ENCODE assay signal across 16 cellular contexts in genomic region chr4:95193391-95194224, GRCh38.
DNase-seq lines count a peak whose midpoint lies in the region; ATAC-seq and TF ChIP-seq lines count a peak whose summit lies in the region.
"Had no signal": no experiment of that assay in that cellular context is flagged by ENCODE, and none has a peak within 500 bp of the region (broad histone marks: within the 10 kb centered on the region; RNA-seq: fewer than 3 reads in every experiment).

No MANE protein-coding gene starts in this region.

- H2BK120ac ChIP-seq in IMR-90 (ENCODE audit: low read depth, low read length), result no peak overlapping the region

- H3K4me3 Mint-ChIP-seq in T-helper 17 cell, result no peak overlapping the region
- H3K4me3 Mint-ChIP-seq in progenitor cell of endocrine pancreas (ENCODE audit: low read depth), result no peak overlapping the region
- H3K4me3 Mint-ChIP-seq: dendritic cell treated with granulocyte-macrophage colony-stimulating factor and Interleukin-4, amounts not matched to agents 40 ng/mL and 50 ng/mL, for 4 days; HFFc6; immature natural killer cell had no signal

- no peak for DNase-seq in IMR-90
- DNase-seq in T-helper 17 cell, result no peak
- DNase-seq in left ventricle myocardium inferior, result no peak
- no peak for DNase-seq in progenitor cell of endocrine pancreas (ENCODE audit: low spot score, unreplicated experiment)
- no peak for DNase-seq in ureter (ENCODE audit: low spot score)
- DNase-seq in germinal center (ENCODE audit: low spot score), result no peak
- DNase-seq: HFFc6; immature natural killer cell; mesenchymal stem cell; NCI-H2029; NCI-H510A treated with DMSO at 0.1 percent for 48 hours; stimulated activated CD4-positive, alpha-beta T cell treated with anti-CD3 and anti-CD28 coated beads, Interleukin-4, amount 100 ng/mL, for 4 hours; WERI-Rb-1 had no signal

- TF ChIP-seq CTCF in IMR-90 (conservative IDR thresholded peaks at IDR 0.05; ENCODE audit: low read depth, low read length) (no peak), left ventricle myocardium inferior (IDR thresholded peaks at IDR 0.05; ENCODE audit: borderline replicate concordance) (no peak), progenitor cell of endocrine pancreas (IDR thresholded peaks at IDR 0.05; ENCODE audit: unreplicated experiment) (no peak)

- H3K27me3 Mint-ChIP-seq in T-helper 17 cell, result no peaks in the 10 kb centered on the region
- peaks cover 6% of the 10 kb centered on the region for H3K27me3 Mint-ChIP-seq in progenitor cell of endocrine pancreas
- H3K27me3 Mint-ChIP-seq: dendritic cell treated with granulocyte-macrophage colony-stimulating factor and Interleukin-4, amounts not matched to agents 40 ng/mL and 50 ng/mL, for 4 days had no signal

- no peak overlapping the region for H2BK20ac ChIP-seq in IMR-90 (ENCODE audit: low read depth, low read length)

- in situ Hi-C loops in IMR-90 (cut with MboI; ENCODE audit: low sequenced_read_pairs), result no loop called here

- no peaks in the 10 kb centered on the region for H4K20me1 ChIP-seq in IMR-90 (ENCODE audit: insufficient read depth, low read length)

- POLR2A ChIA-PET in IMR-90 (lab: Charles Lee; ENCODE audit: unreplicated experiment), result no interaction called here

- no peak overlapping the region for H3K14ac ChIP-seq in IMR-90 (replicated peaks; ENCODE audit: low read depth, low read length)

- TF ChIP-seq RAD21 in IMR-90 (IDR thresholded peaks at IDR 0.05; ENCODE audit: low read length), result no peak

- H3K9me3 ChIP-seq in IMR-90 (ENCODE audit: control insufficient read depth, insufficient read depth, low read length) (no peaks in the 10 kb centered on the region), T-helper 17 cell (ENCODE audit: control insufficient read depth, low read length, poor library complexity, severe bottlenecking) (no peaks in the 10 kb centered on the region), left ventricle myocardium inferior (replicated peaks) (no peaks in the 10 kb centered on the region)
- H3K9me3 ChIP-seq: thoracic aorta had no signal

- H3K36me3 Mint-ChIP-seq in T-helper 17 cell (ENCODE audit: low read depth), result no peaks in the 10 kb centered on the region
- H3K36me3 Mint-ChIP-seq in progenitor cell of endocrine pancreas (ENCODE audit: insufficient read depth), result peaks cover 40% of the 10 kb centered on the region
- H3K36me3 Mint-ChIP-seq: immature natural killer cell had no signal

- H3K4me1 ChIP-seq in IMR-90 (ENCODE audit: control insufficient read depth, insufficient read depth, low read length) (no peaks in the 10 kb centered on the region), left ventricle myocardium inferior (no peaks in the 10 kb centered on the region)

- peak overlapping the region; percentile 43 for H2AFZ ChIP-seq in IMR-90 (replicated peaks; ENCODE audit: low read length, poor library complexity)

- no peak for TF ChIP-seq POLR2A in IMR-90 (IDR thresholded peaks at IDR 0.05; ENCODE audit: low read depth, low read length)

- H3K4ac ChIP-seq in IMR-90 (ENCODE audit: low read depth, low read length), result no peak overlapping the region

- no TSS peak for BruUV-seq in IMR-90 (replicated peaks; lab: Mats Ljungman, UMichigan)

- no peak overlapping the region for H2BK15ac ChIP-seq in IMR-90 (ENCODE audit: low read depth, low read length)

- H4K91ac ChIP-seq in IMR-90 (ENCODE audit: insufficient read depth, low read depth, low read length), result no peak overlapping the region

- no peak overlapping the region for H3K23ac ChIP-seq in IMR-90 (ENCODE audit: low read depth, low read length)

- H4K8ac ChIP-seq in IMR-90 (ENCODE audit: low read depth in 2 of 2, low read length in 2 of 2), result no peak overlapping the region

- H3K27ac ChIP-seq in IMR-90 (ENCODE audit: insufficient read depth, low read length) (no peak overlapping the region), left ventricle myocardium inferior (replicated peaks) (no peak overlapping the region)
- H3K27ac ChIP-seq: thoracic aorta, WERI-Rb-1 had no signal

- H2AK5ac ChIP-seq in IMR-90 (ENCODE audit: low read depth, low read length), result no peak overlapping the region

- no peak overlapping the region for H2BK5ac ChIP-seq in IMR-90 (ENCODE audit: low read depth, low read length, poor library complexity, severe bottlenecking)

- 45% methylated on average over 15 of the region's 22 CpGs; no CpG with 5 or more reads in 1 of the 2 experiments for WGBS in IMR-90 (ENCODE audit: extremely low coverage in 2 of 2, insufficient read length in 1 of 2), 2 experiments

- H3K4me2 ChIP-seq in IMR-90 (ENCODE audit: low read depth, low read length), result no peak overlapping the region

- peaks cover 44% of the 10 kb centered on the region for H3K4me1 Mint-ChIP-seq in T-helper 17 cell
- H3K4me1 Mint-ChIP-seq in progenitor cell of endocrine pancreas (ENCODE audit: low read depth), result peaks cover 9% of the 10 kb centered on the region

- H3K27ac Mint-ChIP-seq in T-helper 17 cell (peak overlapping the region; percentile 98), progenitor cell of endocrine pancreas (peak overlapping the region; percentile 26)
- H3K27ac Mint-ChIP-seq: dendritic cell treated with granulocyte-macrophage colony-stimulating factor and Interleukin-4, amounts not matched to agents 40 ng/mL and 50 ng/mL, for 4 days; HFFc6 had no signal

- dilution Hi-C loops in IMR-90 (cut with HindIII; ENCODE audit: low sequenced_read_pairs, unreplicated experiment), result no loop called here

- H3K18ac ChIP-seq in IMR-90 (ENCODE audit: low read depth, low read length), result no peak overlapping the region

- ATAC-seq in IMR-90 (ENCODE audit: low read depth), result no peak
- ATAC-seq in T-helper 17 cell, result no peak
- ATAC-seq in GM21786 (IDR thresholded peaks at IDR 0.05; ENCODE audit: unreplicated experiment), result no peak

- intact Hi-C loops in IMR-90 (cut with micrococcal nuclease), result no loop called here
- intact Hi-C loops in left ventricle myocardium inferior (cut with micrococcal nuclease), result no loop called here

- CTCF ChIA-PET in IMR-90 (lab: Yijun Ruan, JAX), result no interaction called here

- H3K36me3 ChIP-seq in IMR-90 (ENCODE audit: control insufficient read depth, insufficient read depth, low read length), result no peaks in the 10 kb centered on the region
- H3K36me3 ChIP-seq in left ventricle myocardium inferior, result no peaks in the 10 kb centered on the region
- H3K36me3 ChIP-seq: thoracic aorta, WERI-Rb-1 had no signal

- H2AK9ac ChIP-seq in IMR-90 (replicated peaks; ENCODE audit: low read depth, low read length, poor library complexity), result no peak overlapping the region

- no peak overlapping the region for H3K56ac ChIP-seq in IMR-90 (ENCODE audit: extremely low read depth, insufficient read depth, low read length)

- no peak overlapping the region for H3K9ac ChIP-seq in IMR-90 (ENCODE audit: low read depth, low read length)

- H3K27me3 ChIP-seq in IMR-90 (ENCODE audit: control insufficient read depth, insufficient read depth, low read length), result peaks cover 2% of the 10 kb centered on the region; the same call in 1 of the 2 replicates
- H3K27me3 ChIP-seq in left ventricle myocardium inferior (ENCODE audit: low read depth), result no peaks in the 10 kb centered on the region

- no peaks in the 10 kb centered on the region for H3K79me1 ChIP-seq in IMR-90 (ENCODE audit: low read depth in 1 of 2, low read length in 2 of 2)

- H4K5ac ChIP-seq in IMR-90 (ENCODE audit: low read depth, low read length), result no peak overlapping the region

- H3K9me3 Mint-ChIP-seq in progenitor cell of endocrine pancreas (ENCODE audit: low read depth), result peaks cover 3% of the 10 kb centered on the region
- H3K9me3 Mint-ChIP-seq: dendritic cell treated with granulocyte-macrophage colony-stimulating factor and Interleukin-4, amounts not matched to agents 40 ng/mL and 50 ng/mL, for 4 days; HFFc6 had no signal

- H3K4me3 ChIP-seq in IMR-90 (ENCODE audit: insufficient read depth, low read depth, low read length) (no peak overlapping the region), left ventricle myocardium inferior (peak overlapping the region; percentile 21)
- H3K4me3 ChIP-seq: thoracic aorta had no signal

- H3K9me1 ChIP-seq in IMR-90 (ENCODE audit: insufficient read depth, low read length), result no peaks in the 10 kb centered on the region

TF ChIP-seq in IMR-90, 13 proteins besides CTCF, POLR2A, EP300 and RAD21:
- TF ChIP-seq RFX5 (IDR thresholded peaks at IDR 0.05; ENCODE audit: low read depth, low read length), result no peak
- no peak for TF ChIP-seq NFE2L2 (IDR thresholded peaks at IDR 0.05; ENCODE audit: low read depth, low read length)
- no peak for TF ChIP-seq MAFK (IDR thresholded peaks at IDR 0.05; ENCODE audit: low read depth, low read length)
- no peak for TF ChIP-seq CHD1 (IDR thresholded peaks at IDR 0.05; ENCODE audit: low read depth, low read length)
- no peak for TF ChIP-seq RCOR1 (IDR thresholded peaks at IDR 0.05; ENCODE audit: insufficient replicate concordance, low read length)
- TF ChIP-seq MXI1 (IDR thresholded peaks at IDR 0.05; ENCODE audit: borderline replicate concordance, low read depth, low read length), result no peak
- TF ChIP-seq CEBPB (IDR thresholded peaks at IDR 0.05; ENCODE audit: low read depth, low read length), result no peak
- TF ChIP-seq MAZ (IDR thresholded peaks at IDR 0.05; ENCODE audit: borderline replicate concordance, low read depth, low read length), result no peak
- TF ChIP-seq SMC3 (IDR thresholded peaks at IDR 0.05; ENCODE audit: low read depth, low read length), result no peak
- TF ChIP-seq USF2 (IDR thresholded peaks at IDR 0.05; ENCODE audit: low read depth, low read length), result no peak
- no peak for TF ChIP-seq BHLHE40 (IDR thresholded peaks at IDR 0.05; ENCODE audit: low read depth, low read length)
- no peak for TF ChIP-seq FOS (IDR thresholded peaks at IDR 0.05; ENCODE audit: low read depth, low read length)
- TF ChIP-seq ELK1 (IDR thresholded peaks at IDR 0.05; ENCODE audit: borderline replicate concordance, low read depth, low read length), result no peak
